In genomic region chr11:122714021-122714420, GRCh38 we compare ENCODE assay signal across 1 cellular context.
TF ChIP-seq lines count a peak whose summit lies in the region.

No MANE protein-coding gene starts in this region.

TF ChIP-seq in HepG2, 621 proteins besides CTCF, POLR2A, EP300 and RAD21 (continued from another document):
- TF ChIP-seq ZBTB46 (CRISPR knock-in tag; IDR thresholded peaks at IDR 0.05; ENCODE audit: borderline replicate concordance) (no peak), TEAD2 (CRISPR knock-in tag; IDR thresholded peaks at IDR 0.05) (no peak), MXD3 (CRISPR knock-in tag; IDR thresholded peaks at IDR 0.05) (no peak), ZNF570 (CRISPR knock-in tag; IDR thresholded peaks at IDR 0.05; ENCODE audit: borderline replicate concordance) (no peak), TOE1 (CRISPR knock-in tag; IDR thresholded peaks at IDR 0.05) (no peak)
